17 cellular contexts compared by ENCODE assay signal in the genomic region with DNA sequence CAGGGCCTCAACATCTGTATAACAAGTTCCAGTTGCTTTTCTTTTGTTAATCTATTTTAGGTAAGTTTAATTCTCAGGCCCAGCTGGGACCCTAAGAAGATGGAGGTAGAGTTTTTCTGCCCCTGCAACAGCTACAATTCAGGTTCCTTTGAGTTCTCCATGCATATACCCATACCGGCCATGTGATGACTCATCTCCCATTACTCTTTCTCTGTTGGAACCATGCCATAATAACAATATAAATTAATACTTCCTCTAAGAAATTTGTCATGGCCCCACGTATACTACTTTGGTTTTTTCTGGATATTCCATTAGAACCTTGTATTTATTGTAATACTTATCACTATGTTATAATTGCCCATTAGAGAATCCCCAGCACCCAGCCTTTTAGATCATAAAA. TPM values are rescaled to one million over a fixed set of nuclear protein-coding genes. Genes with fewer than 3 reads are reported as not detected.
DNase-seq lines count a peak whose midpoint lies in the region; ATAC-seq and TF ChIP-seq lines count a peak whose summit lies in the region.
"Had no signal": no experiment of that assay in that cellular context is flagged by ENCODE, and none has a peak within 500 bp of the region (broad histone marks: within the 10 kb centered on the region; RNA-seq: fewer than 3 reads in every experiment).

No MANE protein-coding gene starts in this region.

- H3K4me3 ChIP-seq in testis: no peak overlapping the region
- H3K4me3 ChIP-seq: lung had no signal

- H3K27ac ChIP-seq in epithelial cell of prostate: no peak overlapping the region
- H3K27ac ChIP-seq in testis: peak overlapping the region; percentile 26 to 36
- H3K27ac ChIP-seq: gastrocnemius medialis had no signal

- intact Hi-C loops in testis (cut with DNase I; ENCODE audit: low total_unique reads): no loop called here

- H3K36me3 Mint-ChIP-seq in natural killer cell treated with Interleukin-12 subunit alpha and Interleukin-12 subunit beta and Interleukin-15 and Interleukin-18, amount 100 ng/mL, for 72 hours: peaks cover 4% of the 10 kb centered on the region
- H3K36me3 Mint-ChIP-seq: natural killer cell, type B pancreatic cell had no signal

- no peak for TF ChIP-seq POLR2A in testis (IDR thresholded peaks at IDR 0.05)

- ATAC-seq in HG03521 (IDR thresholded peaks at IDR 0.05; ENCODE audit: unreplicated experiment): no peak
- no peak for ATAC-seq in natural killer cell treated with Interleukin-12 subunit alpha and Interleukin-12 subunit beta and Interleukin-15 and Interleukin-18, amount 100 ng/mL, for 72 hours
- ATAC-seq: gastrocnemius medialis; natural killer cell; stimulated activated naive CD8-positive, alpha-beta T cell treated with anti-CD3 and anti-CD28 coated beads, Interleukin-15, Interleukin-2, amounts not matched to agents 100 U/mL and 50 U/mL, for 24 hours had no signal

- DNase-seq in NCI-H345 (lab: John Stamatoyannopoulos, UW) (peak; percentile 0), NCI-H345 treated with DMSO at 0.1 percent for 48 hours (lab: John Stamatoyannopoulos, UW; ENCODE audit: unreplicated experiment) (no peak), RKO (ENCODE audit: low spot score) (peak; percentile 55), epithelial cell of prostate (ENCODE audit: low read depth, low spot score) (peak; percentile 33), testis (no peak), GM19238 (ENCODE audit: insufficient read length, low spot score) (no peak)
- no peak for DNase-seq in natural killer cell treated with Interleukin-12 subunit alpha and Interleukin-12 subunit beta and Interleukin-15 and Interleukin-18, amount 100 ng/mL, for 72 hours (ENCODE audit: low spot score)
- DNase-seq: activated CD8-positive, alpha-beta memory T cell treated with anti-CD3 and anti-CD28 coated beads for 24 hours; CD4-positive, alpha-beta T cell; gastrocnemius medialis; natural killer cell; NCI-H2081; stimulated activated CD4-positive, alpha-beta T cell treated with anti-CD3 and anti-CD28 coated beads, Interleukin-12 subunit alpha, Interleukin-12 subunit beta, amount 100 ng/mL, for 4 hours; stimulated activated naive CD8-positive, alpha-beta T cell treated with anti-CD3 and anti-CD28 coated beads, Interleukin-15, Interleukin-2, amounts not matched to agents 100 U/mL and 50 U/mL, for 24 hours had no signal

- no peaks in the 10 kb centered on the region for H3K36me3 ChIP-seq in testis (ENCODE audit: low read depth, missing control alignments)
- H3K36me3 ChIP-seq: gastrocnemius medialis had no signal

- no peaks in the 10 kb centered on the region for H3K9me3 ChIP-seq in testis
- H3K9me3 ChIP-seq: gastrocnemius medialis had no signal

- H3K27me3 ChIP-seq in testis: no peaks in the 10 kb centered on the region
- H3K27me3 ChIP-seq: gastrocnemius medialis had no signal

- H3K4me3 Mint-ChIP-seq in natural killer cell treated with Interleukin-12 subunit alpha and Interleukin-12 subunit beta and Interleukin-15 and Interleukin-18, amount 100 ng/mL, for 72 hours: no peak overlapping the region
- H3K4me3 Mint-ChIP-seq: CD4-positive, alpha-beta T cell; natural killer cell had no signal

- H3K9me3 Mint-ChIP-seq in natural killer cell treated with Interleukin-12 subunit alpha and Interleukin-12 subunit beta and Interleukin-15 and Interleukin-18, amount 100 ng/mL, for 72 hours: peaks cover 4% of the 10 kb centered on the region
- H3K9me3 Mint-ChIP-seq: CD4-positive, alpha-beta T cell; natural killer cell; type B pancreatic cell had no signal

- peaks cover 11 to 12% of the 10 kb centered on the region in 2 donors for H3K4me1 Mint-ChIP-seq in natural killer cell treated with Interleukin-12 subunit alpha and Interleukin-12 subunit beta and Interleukin-15 and Interleukin-18, amount 100 ng/mL, for 72 hours (ENCODE audit: low read depth in 2 of 2)

- WGBS in testis, 2 donors: 51 to 74% methylated on average over 2 of the region's 2 CpGs

- H3K4me1 ChIP-seq in testis: no peaks in the 10 kb centered on the region

- H3K27me3 Mint-ChIP-seq in natural killer cell treated with Interleukin-12 subunit alpha and Interleukin-12 subunit beta and Interleukin-15 and Interleukin-18, amount 100 ng/mL, for 72 hours: peaks cover 25 to 34% of the 10 kb centered on the region in 2 donors

- H3K27ac Mint-ChIP-seq in natural killer cell treated with Interleukin-12 subunit alpha and Interleukin-12 subunit beta and Interleukin-15 and Interleukin-18, amount 100 ng/mL, for 72 hours: no peak overlapping the region
- H3K27ac Mint-ChIP-seq: CD4-positive, alpha-beta T cell; natural killer cell had no signal

- no peak for TF ChIP-seq CTCF in testis (IDR thresholded peaks at IDR 0.05)

RNA-seq across cellular contexts. Expression of a gene that starts 1.3 kb away (rescaled TPM):
- 10 to 100 TPM; 27.3 to 41.6 TPM for total RNA-seq in testis
- polyA plus RNA-seq in testis (ENCODE audit: insufficient read depth, low read depth, low replicate concordance): 8.0 TPM
- under 1 TPM; 0.50 to 0.81 TPM for total RNA-seq in natural killer cell treated with Interleukin-12 subunit alpha and Interleukin-12 subunit beta and Interleukin-15 and Interleukin-18, amount 100 ng/mL, for 72 hours
- total RNA-seq: CD4-positive, alpha-beta T cell had no signal

Comparison
In these comparisons a context has a peak if more than half of its experiments do, and no peak if none do; other contexts are left out.
1. DNase-seq: peak in NCI-H345 (single experiment), RKO (single experiment) and epithelial cell of prostate (single experiment); none in NCI-H345 treated with DMSO at 0.1 percent for 48 hours (single experiment), testis (single experiment), GM19238 (single experiment) and natural killer cell treated with Interleukin-12 subunit alpha and Interleukin-12 subunit beta and Interleukin-15 and Interleukin-18, amount 100 ng/mL, for 72 hours (single experiment).
2. RNA of a gene that starts 1.3 kb away (total RNA-seq): 27.3 to 41.6 TPM in testis; 0.50 to 0.81 TPM in natural killer cell treated with Interleukin-12 subunit alpha and Interleukin-12 subunit beta and Interleukin-15 and Interleukin-18, amount 100 ng/mL, for 72 hours; every median in the first group is over 10 times any median in the second.